In genomic region chr19:45112111-45112827, GRCh38 we compare ENCODE assay signal across 25 cellular contexts. TPM values are rescaled to one million over a fixed set of nuclear protein-coding genes. Genes with fewer than 3 reads are reported as not detected.
DNase-seq lines count a peak whose midpoint lies in the region; ATAC-seq and TF ChIP-seq lines count a peak whose summit lies in the region.
"Had no signal": no experiment of that assay in that cellular context is flagged by ENCODE, and none has a peak within 500 bp of the region (broad histone marks: within the 10 kb centered on the region; RNA-seq: fewer than 3 reads in every experiment).

No MANE protein-coding gene starts in this region.

- intact Hi-C loops in Right ventricle myocardium inferior (cut with DNase I), result no loop called here
- intact Hi-C loops in heart left ventricle (cut with DNase I), result no loop called here
- intact Hi-C loops in stomach (cut with DNase I; ENCODE audit: low total_unique reads), result no loop called here
- intact Hi-C loops in activated CD4-positive, alpha-beta memory T cell treated with anti-CD3 and anti-CD28 coated beads for 36 hours (cut with micrococcal nuclease), result no loop called here
- intact Hi-C loops in left ventricle myocardium inferior (cut with micrococcal nuclease), result no loop called here

- H3K9me2 ChIP-seq in OCI-LY1 (ENCODE audit: low read depth, low read length), result no peaks in the 10 kb centered on the region

- H3K27me3 ChIP-seq in heart left ventricle (no peaks in the 10 kb centered on the region), OCI-LY1 (ENCODE audit: insufficient read depth, low read length) (no peaks in the 10 kb centered on the region), mesenchymal stem cell (ENCODE audit: control insufficient read depth in 1 of 2, insufficient read depth in 1 of 2, low read length in 2 of 2) (no peaks in the 10 kb centered on the region), stomach (no peaks in the 10 kb centered on the region), left ventricle myocardium inferior (ENCODE audit: low read depth) (no peaks in the 10 kb centered on the region)
- H3K27me3 ChIP-seq: right atrium auricular region, upper lobe of left lung had no signal

- peaks cover 34% of the 10 kb centered on the region for H3K4me1 Mint-ChIP-seq in activated CD4-positive, alpha-beta memory T cell treated with anti-CD3 and anti-CD28 coated beads for 36 hours (ENCODE audit: low read depth)

- H3K4me1 ChIP-seq in heart left ventricle (peaks cover 0 to 16% (median 5%) of the 10 kb centered on the region in 12 donors), OCI-LY1 (ENCODE audit: insufficient read depth, low read length, severe bottlenecking) (peaks cover 78% of the 10 kb centered on the region), mesenchymal stem cell (ENCODE audit: control insufficient read depth, insufficient read depth, low read depth, low read length) (peaks cover 13% of the 10 kb centered on the region), stomach (peaks cover 40 to 87% (median 71%) of the 10 kb centered on the region in 4 donors), left ventricle myocardium inferior (peaks cover 17% of the 10 kb centered on the region)

- no peaks in the 10 kb centered on the region for H3K36me3 Mint-ChIP-seq in activated CD4-positive, alpha-beta memory T cell treated with anti-CD3 and anti-CD28 coated beads for 36 hours
- H3K36me3 Mint-ChIP-seq: naive B cell had no signal

- H3K27ac Mint-ChIP-seq in activated CD4-positive, alpha-beta memory T cell treated with anti-CD3 and anti-CD28 coated beads for 36 hours, result no peak overlapping the region
- H3K27ac Mint-ChIP-seq: B cell; T-helper 1 cell treated with Interleukin-12 subunit alpha and Interleukin-12 subunit beta and Interleukin-4 antibody, amounts not matched to agents 30 μg/mL and 1 μg/mL, for 36 hours had no signal

- no peaks in the 10 kb centered on the region for H4K20me1 ChIP-seq in OCI-LY1 (ENCODE audit: insufficient read depth, low read length)

- DNase-seq in Right ventricle myocardium inferior (ENCODE audit: missing footprints), result no peak
- no peak for DNase-seq in heart left ventricle
- DNase-seq in mesenchymal stem cell, result no peak
- DNase-seq in stomach, result no peak
- DNase-seq in activated CD4-positive, alpha-beta memory T cell treated with anti-CD3 and anti-CD28 coated beads for 36 hours, result no peak
- DNase-seq in left ventricle myocardium inferior, result no peak
- no peak for DNase-seq in HuH-7 (ENCODE audit: low spot score)
- DNase-seq: activated CD4-positive, alpha-beta T cell treated with anti-CD3 and anti-CD28 coated beads, Interleukin-2, amount 50 U/mL, for 1 hour; activated naive CD4-positive, alpha-beta T cell treated with anti-CD3 and anti-CD28 coated beads, Interleukin-2, amount 50 U/mL, for 16 hours; central memory CD4-positive, alpha-beta T cell; COR-L47; IMR-90; naive B cell; NCI-H1092 treated with DMSO at 0.1 percent for 48 hours; NCI-H187 treated with DMSO at 0.1 percent for 48 hours; NCI-H2227 treated with DMSO at 0.1 percent for 48 hours; NCI-H69; stimulated activated CD4-positive, alpha-beta T cell treated with anti-CD3 and anti-CD28 coated beads, Interleukin-12 subunit alpha, Interleukin-12 subunit beta, amount 100 ng/mL, for 4 hours; upper lobe of left lung had no signal

- H2AFZ ChIP-seq in OCI-LY1 (ENCODE audit: low read length) (no peak overlapping the region), mesenchymal stem cell (ENCODE audit: low read depth, low read length) (no peak overlapping the region)

- H3K79me1 ChIP-seq in mesenchymal stem cell (replicated peaks; ENCODE audit: low read length, poor library complexity, severe bottlenecking), result peaks cover 66% of the 10 kb centered on the region

- 93 to 97% (median 94%) methylated on average over 10 to 11 of the region's 11 CpGs for WGBS in heart left ventricle, 4 donors
- WGBS in mesenchymal stem cell, result 97% methylated on average over 11 of the region's 11 CpGs
- 75 to 88% (median 84%) methylated on average over 11 of the region's 11 CpGs for WGBS in stomach, 5 donors

- no peaks in the 10 kb centered on the region for H3F3A ChIP-seq in OCI-LY1 (ENCODE audit: insufficient read depth, low read length)

- no peaks in the 10 kb centered on the region for H3K9me3 Mint-ChIP-seq in activated CD4-positive, alpha-beta memory T cell treated with anti-CD3 and anti-CD28 coated beads for 36 hours
- H3K9me3 Mint-ChIP-seq: naive B cell; T-helper 1 cell treated with Interleukin-12 subunit alpha and Interleukin-12 subunit beta and Interleukin-4 antibody, amounts not matched to agents 30 μg/mL and 1 μg/mL, for 36 hours had no signal

- peak overlapping the region; percentile 11 for H4K91ac ChIP-seq in mesenchymal stem cell (ENCODE audit: low read length)

- no peak overlapping the region for H3K23ac ChIP-seq in mesenchymal stem cell (ENCODE audit: low read length in 2 of 2)

- no peak overlapping the region for H2BK12ac ChIP-seq in mesenchymal stem cell (ENCODE audit: low read length in 2 of 2)

- H3K27me3 Mint-ChIP-seq in activated CD4-positive, alpha-beta memory T cell treated with anti-CD3 and anti-CD28 coated beads for 36 hours, result no peaks in the 10 kb centered on the region
- H3K27me3 Mint-ChIP-seq: B cell, naive B cell had no signal

- no peak overlapping the region for H2BK15ac ChIP-seq in mesenchymal stem cell (ENCODE audit: low read depth, poor library complexity, severe bottlenecking)

- ATAC-seq in Right ventricle myocardium inferior (peak; percentile 23), heart left ventricle (no peak)

- H2BK120ac ChIP-seq in mesenchymal stem cell (ENCODE audit: low read depth, low read length), result no peak overlapping the region

- H3K27ac ChIP-seq in heart left ventricle (no peak overlapping the region), OCI-LY1 (ENCODE audit: low read depth, low read length, poor library complexity, severe bottlenecking) (peak overlapping the region; percentile 84), mesenchymal stem cell (ENCODE audit: low read length, poor library complexity, severe bottlenecking) (no peak overlapping the region), stomach (peak overlapping the region; percentile 66 to 80 (median 75)), left ventricle myocardium inferior (replicated peaks) (no peak overlapping the region)
- H3K27ac ChIP-seq: right atrium auricular region, upper lobe of left lung had no signal

- H3K36me3 ChIP-seq in heart left ventricle, result no peaks in the 10 kb centered on the region
- no peaks in the 10 kb centered on the region for H3K36me3 ChIP-seq in OCI-LY1 (ENCODE audit: insufficient read depth, low read length)
- peaks cover 0 to 29% of the 10 kb centered on the region in 2 experiments for H3K36me3 ChIP-seq in mesenchymal stem cell (ENCODE audit: control insufficient read depth in 1 of 2, insufficient read depth in 2 of 2, low read depth in 1 of 2, low read length in 2 of 2)
- no peaks in the 10 kb centered on the region for H3K36me3 ChIP-seq in stomach
- no peaks in the 10 kb centered on the region for H3K36me3 ChIP-seq in left ventricle myocardium inferior
- H3K36me3 ChIP-seq: right atrium auricular region, upper lobe of left lung had no signal

- no peak overlapping the region for H4K8ac ChIP-seq in mesenchymal stem cell (ENCODE audit: low read length)

- TF ChIP-seq POLR2A in heart left ventricle (IDR thresholded peaks at IDR 0.05), result no peak
- no peak for TF ChIP-seq POLR2A in stomach (IDR thresholded peaks at IDR 0.05)

- no peak overlapping the region for H2AK5ac ChIP-seq in mesenchymal stem cell (ENCODE audit: low read length, severe bottlenecking)

- H3K4me3 Mint-ChIP-seq in activated CD4-positive, alpha-beta memory T cell treated with anti-CD3 and anti-CD28 coated beads for 36 hours, result no peak overlapping the region
- H3K4me3 Mint-ChIP-seq: B cell; T-helper 1 cell treated with Interleukin-12 subunit alpha and Interleukin-12 subunit beta and Interleukin-4 antibody, amounts not matched to agents 30 μg/mL and 1 μg/mL, for 36 hours had no signal

- H3K9ac ChIP-seq in OCI-LY1 (ENCODE audit: low read length) (no peak overlapping the region; the same call in 1 of the 2 replicates), mesenchymal stem cell (ENCODE audit: low read length) (no peak overlapping the region)

- H3K4me2 ChIP-seq in OCI-LY1 (ENCODE audit: low read length), result no peak overlapping the region; the same call in 1 of the 2 replicates
- no peak overlapping the region for H3K4me2 ChIP-seq in mesenchymal stem cell (ENCODE audit: low read length, poor library complexity, severe bottlenecking)

- H3K4me3 ChIP-seq in heart left ventricle, result no peak overlapping the region
- no peak overlapping the region for H3K4me3 ChIP-seq in OCI-LY1 (ENCODE audit: low read depth, low read length, poor library complexity, severe bottlenecking)
- H3K4me3 ChIP-seq in mesenchymal stem cell (ENCODE audit: insufficient read depth in 1 of 2, low read depth in 1 of 2, low read length in 2 of 2), result no peak overlapping the region
- no peak overlapping the region for H3K4me3 ChIP-seq in stomach
- no peak overlapping the region for H3K4me3 ChIP-seq in left ventricle myocardium inferior
- H3K4me3 ChIP-seq: right atrium auricular region, upper lobe of left lung had no signal

- H3K9me3 ChIP-seq in heart left ventricle, result no peaks in the 10 kb centered on the region
- H3K9me3 ChIP-seq in OCI-LY1 (ENCODE audit: low read length), result no peaks in the 10 kb centered on the region
- H3K9me3 ChIP-seq in mesenchymal stem cell (ENCODE audit: control insufficient read depth, low read length), result no peaks in the 10 kb centered on the region
- H3K9me3 ChIP-seq in stomach, result no peaks in the 10 kb centered on the region
- no peaks in the 10 kb centered on the region for H3K9me3 ChIP-seq in left ventricle myocardium inferior (replicated peaks)
- H3K9me3 ChIP-seq: right atrium auricular region, upper lobe of left lung had no signal

- H3K18ac ChIP-seq in mesenchymal stem cell (ENCODE audit: low read depth in 1 of 2, low read length in 2 of 2), result no peak overlapping the region

- no peak overlapping the region for H3K14ac ChIP-seq in mesenchymal stem cell (ENCODE audit: low read length in 2 of 2)

- H3K79me2 ChIP-seq in OCI-LY1 (ENCODE audit: insufficient read depth, low read length), result peaks cover 14% of the 10 kb centered on the region; the same call in 1 of the 2 replicates

- POLR2A ChIA-PET in activated CD4-positive, alpha-beta memory T cell treated with anti-CD3 and anti-CD28 coated beads for 36 hours (lab: Charles Lee), result no interaction called here

- TF ChIP-seq CTCF in heart left ventricle (IDR thresholded peaks at IDR 0.05), result no peak
- no peak for TF ChIP-seq CTCF in OCI-LY1 (IDR thresholded peaks at IDR 0.05; ENCODE audit: low read length)
- no peak for TF ChIP-seq CTCF in stomach (IDR thresholded peaks at IDR 0.05)
- no peak for TF ChIP-seq CTCF in left ventricle myocardium inferior (IDR thresholded peaks at IDR 0.05; ENCODE audit: borderline replicate concordance)

- no peak overlapping the region for H3K4ac ChIP-seq in mesenchymal stem cell (ENCODE audit: low read depth in 1 of 2, low read length in 2 of 2)

- CTCF ChIA-PET in activated CD4-positive, alpha-beta memory T cell treated with anti-CD3 and anti-CD28 coated beads for 36 hours (lab: Charles Lee), result interaction anchor here (1.0 to 1.3 kb wide), 2 partner anchors 10 to 16 kb away, joined by 3 to 4 read pairs; no protein-coding TSS in a partner anchor

- no peak for TF ChIP-seq EP300 in stomach (IDR thresholded peaks at IDR 0.05)

- H2BK5ac ChIP-seq in mesenchymal stem cell (ENCODE audit: low read depth, low read length, poor library complexity, severe bottlenecking), result no peak overlapping the region

RNA-seq across cellular contexts. Expression of gene PPP1R37, which starts 19.3 kb away (rescaled TPM):
- total RNA-seq in Right ventricle myocardium inferior, result 15.1 TPM
- total RNA-seq in heart left ventricle, result 10 to 100 TPM; 16.0 to 33.7 (median 17.1) TPM
- 10 to 100 TPM; 24.0 to 27.9 TPM for polyA plus RNA-seq in heart left ventricle
- 20.4 TPM for polyA plus RNA-seq in mesenchymal stem cell (2013, experiment 1 of 2)
- polyA plus RNA-seq in mesenchymal stem cell (2013, experiment 2 of 2), result 21.8 TPM
- total RNA-seq in stomach, result 100 to 1,000 TPM in 1 of 5 donors, 10 to 100 TPM in 4; 25.7 to 268 (median 55.4) TPM
- 10 to 100 TPM; 32.4 to 95.8 (median 39.7) TPM for polyA plus RNA-seq in stomach
- 10 to 100 TPM; 12.7 to 13.1 TPM for total RNA-seq in activated CD4-positive, alpha-beta memory T cell treated with anti-CD3 and anti-CD28 coated beads for 36 hours
- 15.9 TPM for total RNA-seq in left ventricle myocardium inferior

RNA-seq across cellular contexts. Expression of gene GEMIN7, which starts 33.2 kb away (rescaled TPM):
- total RNA-seq in Right ventricle myocardium inferior, result 15.5 TPM
- total RNA-seq in heart left ventricle, result 10 to 100 TPM; 11.4 to 22.0 (median 17.0) TPM
- 10 to 100 TPM; 25.0 to 40.8 TPM for polyA plus RNA-seq in heart left ventricle
- 24.6 TPM for polyA plus RNA-seq in mesenchymal stem cell (2013, experiment 1 of 2)
- 24.3 TPM for polyA plus RNA-seq in mesenchymal stem cell (2013, experiment 2 of 2)
- 100 to 1,000 TPM in 1 of 5 donors, 10 to 100 TPM in 2, 1 to 10 TPM in 2; 1.8 to 107 (median 11.2) TPM for total RNA-seq in stomach
- 10 to 100 TPM; 28.2 to 44.3 (median 36.0) TPM for polyA plus RNA-seq in stomach
- total RNA-seq in activated CD4-positive, alpha-beta memory T cell treated with anti-CD3 and anti-CD28 coated beads for 36 hours, result 10 to 100 TPM; 29.8 to 30.1 TPM
- 15.9 TPM for total RNA-seq in left ventricle myocardium inferior

RNA-seq across cellular contexts. Expression of gene ZNF296, which starts 36.0 kb away (rescaled TPM):
- total RNA-seq in Right ventricle myocardium inferior (0.19 TPM), heart left ventricle (1 to 10 TPM in 1 of 9 donors, under 1 TPM in 6, not detected in 2; 0.16 to 1.2 (median 0.36) TPM), stomach (10 to 100 TPM in 2 of 5 donors, 1 to 10 TPM in 1, under 1 TPM in 1, not detected in 1; 0.45 to 13.4 (median 7.4) TPM), left ventricle myocardium inferior (not detected)
- polyA plus RNA-seq in heart left ventricle (under 1 TPM; 0.19 to 0.46 TPM), stomach (1 to 10 TPM; 2.7 to 7.0 (median 5.0) TPM)
- polyA plus RNA-seq in mesenchymal stem cell (2013, experiment 1 of 2), result 0.58 TPM
- 0.56 TPM for polyA plus RNA-seq in mesenchymal stem cell (2013, experiment 2 of 2)
- 1 to 10 TPM; 3.2 to 3.6 TPM for total RNA-seq in activated CD4-positive, alpha-beta memory T cell treated with anti-CD3 and anti-CD28 coated beads for 36 hours
- total RNA-seq: A172, Daoy, IMR-90 had no signal

RNA-seq across cellular contexts. Expression of gene NKPD1, which starts 48.5 kb away (rescaled TPM):
- total RNA-seq in Right ventricle myocardium inferior, result not detected
- total RNA-seq in heart left ventricle, result under 1 TPM in 3 of 9 donors, not detected in 6; 0.09 to 0.28 (median 0.09) TPM
- polyA plus RNA-seq in heart left ventricle, result under 1 TPM in 1 of 2 donors, not detected in 1; 0.18 TPM
- 0.01 TPM for polyA plus RNA-seq in mesenchymal stem cell (2013, experiment 1 of 2)
- 0.01 TPM for polyA plus RNA-seq in mesenchymal stem cell (2013, experiment 2 of 2)
- total RNA-seq in stomach, result not detected
- polyA plus RNA-seq in stomach, result under 1 TPM in 1 of 3 donors, not detected in 2; 0.20 TPM
- under 1 TPM; 0.10 to 0.22 TPM for total RNA-seq in activated CD4-positive, alpha-beta memory T cell treated with anti-CD3 and anti-CD28 coated beads for 36 hours
- 0.05 TPM for total RNA-seq in left ventricle myocardium inferior
- total RNA-seq: A172 had no signal

Comparison
In these comparisons a context has a peak if more than half of its experiments do, and no peak if none do; other contexts are left out.
1. H3K27ac ChIP-seq: peak in OCI-LY1 (single experiment) and stomach (5 of 5); none in heart left ventricle (0 of 12), mesenchymal stem cell (single experiment) and left ventricle myocardium inferior (single experiment).